In the genomic region with DNA sequence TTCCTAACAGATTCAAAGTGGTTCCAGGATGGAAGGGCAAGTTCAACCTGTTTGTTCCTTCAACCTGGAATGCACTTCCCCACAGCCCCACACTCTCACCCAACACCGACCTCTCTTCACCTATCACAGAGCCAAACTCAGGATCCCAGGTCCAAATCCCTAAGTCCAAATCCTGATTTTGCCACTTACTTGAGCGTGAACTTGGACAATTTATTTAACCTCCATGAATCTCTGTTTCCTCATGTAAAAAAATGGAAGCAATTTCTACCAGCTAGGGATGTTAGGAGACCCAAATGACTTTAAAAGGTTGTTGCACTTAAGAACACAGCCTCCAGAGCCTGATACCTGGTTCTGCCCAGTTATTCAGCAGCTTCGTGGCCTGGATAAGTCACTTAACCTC, we compare ENCODE assay signal across 1 cellular context.
TF ChIP-seq lines count a peak whose summit lies in the region.

No MANE protein-coding gene starts in this region.

TF ChIP-seq in endothelial cell of umbilical vein, 7 proteins besides CTCF, POLR2A, EP300 and RAD21:
- no peak for TF ChIP-seq POLR2AphosphoS5 (IDR thresholded peaks at IDR 0.05; ENCODE audit: insufficient read depth, low read depth, low read length)
- no peak for TF ChIP-seq EZH2 (IDR thresholded peaks at IDR 0.05; ENCODE audit: borderline replicate concordance, low read depth, low read length, severe bottlenecking)
- TF ChIP-seq MYC (IDR thresholded peaks at IDR 0.05; ENCODE audit: low read depth, low read length): no peak
- TF ChIP-seq FOS (IDR thresholded peaks at IDR 0.05; ENCODE audit: borderline replicate concordance, insufficient read depth, low read length): no peak
- no peak for TF ChIP-seq MAX (IDR thresholded peaks at IDR 0.05; ENCODE audit: insufficient read depth, insufficient read length)
- no peak for TF ChIP-seq GATA2 (IDR thresholded peaks at IDR 0.05; ENCODE audit: insufficient read depth, insufficient read length, low read depth, low read length)
